In genomic region chr11:67031791-67032561, GRCh38 we compare ENCODE assay signal across 15 cellular contexts. TPM values are rescaled to one million over a fixed set of nuclear protein-coding genes. Genes with fewer than 3 reads are reported as not detected.
DNase-seq lines count a peak whose midpoint lies in the region; ATAC-seq, FAIRE-seq and TF ChIP-seq lines count a peak whose summit lies in the region.
"Had no signal": no experiment of that assay in that cellular context is flagged by ENCODE, and none has a peak within 500 bp of the region (broad histone marks: within the 10 kb centered on the region; RNA-seq: fewer than 3 reads in every experiment).

No MANE protein-coding gene starts in this region.

- CTCF ChIA-PET in H1 (lab: Charles Lee; ENCODE audit: partially characterized antibody) = interaction anchor here (0.6 to 1.1 kb wide), 2 partner anchors 21 to 388 kb away, joined by 3 read pairs; no protein-coding TSS in a partner anchor

- H3K27ac ChIP-seq in RWPE2 (ENCODE audit: poor library complexity, severe bottlenecking) (peak overlapping the region; percentile 84), H1 (ENCODE audit: low read depth, low read length) (no peak overlapping the region), neural progenitor cell (no peak overlapping the region)
- H3K27ac ChIP-seq: BLaER1 treated with 17β-estradiol and CSF1 and Interleukin-3, amounts not matched to agents 10 nM and 100 nM; lower lobe of right lung had no signal

- no peaks in the 10 kb centered on the region for H3F3A ChIP-seq in neural progenitor cell (ENCODE audit: low read depth)

- H3K4me1 Mint-ChIP-seq in osteocyte (ENCODE audit: unreplicated experiment) = peaks cover 63% of the 10 kb centered on the region
- no peaks in the 10 kb centered on the region for H3K4me1 Mint-ChIP-seq in immature natural killer cell
- H3K4me1 Mint-ChIP-seq in neural progenitor cell = peaks cover 3% of the 10 kb centered on the region

- H3K56ac ChIP-seq in H1 (replicated peaks; ENCODE audit: insufficient read length, low read depth, low read length) = no peak overlapping the region

- H3K79me2 ChIP-seq in H1 (ENCODE audit: control insufficient read depth in 1 of 2, insufficient read depth in 2 of 2, low read length in 2 of 2) (no peaks in the 10 kb centered on the region), neural progenitor cell (ENCODE audit: low read depth) (no peaks in the 10 kb centered on the region)

- H3K23ac ChIP-seq in H1 (ENCODE audit: insufficient read length) = no peak overlapping the region

- H3K4me3 Mint-ChIP-seq in osteocyte (ENCODE audit: unreplicated experiment) (peak overlapping the region; percentile 18), immature natural killer cell (no peak overlapping the region), neural progenitor cell (no peak overlapping the region)
- H3K4me3 Mint-ChIP-seq: dendritic cell treated with granulocyte-macrophage colony-stimulating factor and Interleukin-4, amounts not matched to agents 40 ng/mL and 50 ng/mL, for 4 days had no signal

- H4K91ac ChIP-seq in H1 (replicated peaks; ENCODE audit: insufficient read length, low read length) = no peak overlapping the region

- H2BK12ac ChIP-seq in H1 (ENCODE audit: low read depth, low read length) = no peak overlapping the region

- H3K27me3 ChIP-seq in RWPE2 (ENCODE audit: insufficient read depth, poor library complexity, severe bottlenecking) (no peaks in the 10 kb centered on the region), H1 (replicated peaks in 1 of 4; ENCODE audit: control insufficient read depth in 3 of 4, extremely low read depth in 1 of 4, insufficient read depth in 3 of 4, low read length in 3 of 4) (no peaks in the 10 kb centered on the region), neural progenitor cell (no peaks in the 10 kb centered on the region)

- H2BK15ac ChIP-seq in H1 (ENCODE audit: low read length) = no peak overlapping the region

- H2BK120ac ChIP-seq in H1 (replicated peaks; ENCODE audit: low read depth, low read length) = no peak overlapping the region

- H3K4me1 ChIP-seq in RWPE2 (ENCODE audit: insufficient read depth, poor library complexity, severe bottlenecking) (peaks cover 27% of the 10 kb centered on the region), H1 (replicated peaks in 1 of 4; ENCODE audit: control insufficient read depth in 3 of 4, insufficient read depth in 4 of 4, low read length in 3 of 4) (peaks cover 0 to 8% (median 0%) of the 10 kb centered on the region in 4 experiments; a peak in 3 of 7 replicates), neural progenitor cell (no peaks in the 10 kb centered on the region)
- H3K4me1 ChIP-seq: lower lobe of right lung had no signal

- peak overlapping the region; percentile 92 for H3K27ac Mint-ChIP-seq in osteocyte (ENCODE audit: unreplicated experiment)
- no peak overlapping the region for H3K27ac Mint-ChIP-seq in immature natural killer cell
- H3K27ac Mint-ChIP-seq in neural progenitor cell = no peak overlapping the region
- H3K27ac Mint-ChIP-seq: dendritic cell treated with granulocyte-macrophage colony-stimulating factor and Interleukin-4, amounts not matched to agents 40 ng/mL and 50 ng/mL, for 4 days had no signal

- no peak for TF ChIP-seq POLR2A in H1 (IDR thresholded peaks at IDR 0.05; ENCODE audit: control extremely low read depth in 1 of 2, low read depth in 2 of 2, low read length in 2 of 2)

- 0 out of 2 replicates have a peak overlapping the region, but pooled peaks have one; percentile 3 for H2AK5ac ChIP-seq in H1 (ENCODE audit: low read depth, low read length)

- H2BK20ac ChIP-seq in H1 (ENCODE audit: low read length) = no peak overlapping the region

- no peaks in the 10 kb centered on the region for H3K79me1 ChIP-seq in H1 (ENCODE audit: low read depth, low read length)

- no peak for TF ChIP-seq CTCF in RWPE2 (IDR thresholded peaks at IDR 0.05; ENCODE audit: poor library complexity, severe bottlenecking)
- TF ChIP-seq CTCF in H1 (IDR thresholded peaks at IDR 0.05; ENCODE audit: control extremely low read depth in 1 of 3, insufficient read depth in 1 of 3, low read depth in 1 of 3, low read length in 3 of 3) = no peak
- no peak for TF ChIP-seq CTCF in osteocyte (IDR thresholded peaks at IDR 0.05)
- no peak for TF ChIP-seq CTCF in neural progenitor cell (IDR thresholded peaks at IDR 0.05)

- no peak overlapping the region for H3K18ac ChIP-seq in H1 (ENCODE audit: extremely low read depth, low read length)

- H3K9me3 Mint-ChIP-seq in osteocyte (ENCODE audit: unreplicated experiment) (no peaks in the 10 kb centered on the region), immature natural killer cell (no peaks in the 10 kb centered on the region), neural progenitor cell (no peaks in the 10 kb centered on the region)
- H3K9me3 Mint-ChIP-seq: dendritic cell treated with granulocyte-macrophage colony-stimulating factor and Interleukin-4, amounts not matched to agents 40 ng/mL and 50 ng/mL, for 4 days had no signal

- no peak for TF ChIP-seq RAD21 in H1 (IDR thresholded peaks at IDR 0.05 in 1 of 2, conservative IDR thresholded peaks at IDR 0.05 in 1 of 2; ENCODE audit: low read depth in 2 of 2, low read length in 2 of 2)

- peak overlapping the region; percentile 74; the same call in 1 of the 2 replicates for H4K8ac ChIP-seq in H1 (ENCODE audit: extremely low read depth, insufficient read depth, low read length)

- H3K9me3 ChIP-seq in RWPE2 (ENCODE audit: severe bottlenecking) (no peaks in the 10 kb centered on the region), H1 (ENCODE audit: insufficient read depth in 2 of 2, low read depth in 1 of 2, low read length in 1 of 2) (no peaks in the 10 kb centered on the region), neural progenitor cell (ENCODE audit: low read depth) (no peaks in the 10 kb centered on the region)
- H3K9me3 ChIP-seq: BLaER1 treated with 17β-estradiol and CSF1 and Interleukin-3, amounts not matched to agents 10 nM and 100 nM; lower lobe of right lung had no signal

- ATAC-seq in RWPE2 (ENCODE audit: low read depth) (no peak), GM21717 (IDR thresholded peaks at IDR 0.05; ENCODE audit: unreplicated experiment) (no peak), GM18502 (IDR thresholded peaks at IDR 0.05; ENCODE audit: poor library complexity, unreplicated experiment) (no peak)

- peaks cover 0 to 3% of the 10 kb centered on the region in 2 experiments for H4K20me1 ChIP-seq in H1 (replicated peaks in 1 of 2; ENCODE audit: control insufficient read depth in 1 of 2, insufficient read depth in 2 of 2, low read length in 2 of 2)
- H4K20me1 ChIP-seq in neural progenitor cell (ENCODE audit: low read depth) = no peaks in the 10 kb centered on the region

- WGBS in H1 (ENCODE audit: extremely low coverage in 1 of 2, insufficient coverage in 1 of 2, insufficient read length in 1 of 2, insufficient replicate concordance in 2 of 2, low coverage in 1 of 2, low lambda C conversion rate in 2 of 2, missing lambda C conversion rate in 1 of 2), 2 experiments = 87% methylated on average over 23 of the region's 23 CpGs; no CpG with 5 or more reads in 1 of the 2 experiments

- no peaks in the 10 kb centered on the region for H3K27me3 Mint-ChIP-seq in osteocyte (ENCODE audit: unreplicated experiment)
- H3K27me3 Mint-ChIP-seq in immature natural killer cell (ENCODE audit: low read depth in 3 of 3) = peaks cover 3 to 7% (median 5%) of the 10 kb centered on the region in 3 donors
- peaks cover 6% of the 10 kb centered on the region for H3K27me3 Mint-ChIP-seq in neural progenitor cell (ENCODE audit: insufficient read depth, low read depth)

- no peak overlapping the region for H2AFZ ChIP-seq in H1 (ENCODE audit: low read length)
- H2AFZ ChIP-seq in neural progenitor cell (replicated peaks) = no peak overlapping the region

- H3K4me2 ChIP-seq in H1 (ENCODE audit: insufficient read depth in 1 of 2, low read depth in 2 of 2, low read length in 2 of 2) (no peak overlapping the region), neural progenitor cell (no peak overlapping the region)

- H2BK5ac ChIP-seq in H1 (ENCODE audit: low read depth, low read length) = no peak overlapping the region

- H3K14ac ChIP-seq in H1 (ENCODE audit: insufficient read length) = no peak overlapping the region

- H3K36me3 Mint-ChIP-seq in osteocyte (ENCODE audit: unreplicated experiment) (no peaks in the 10 kb centered on the region), immature natural killer cell (no peaks in the 10 kb centered on the region), neural progenitor cell (no peaks in the 10 kb centered on the region)

- H4K5ac ChIP-seq in H1 (ENCODE audit: insufficient read length, low read depth, low read length) = no peak overlapping the region

- POLR2A ChIA-PET in H1 (lab: Charles Lee; ENCODE audit: partially characterized antibody) = no interaction called here

- H3K23me2 ChIP-seq in H1 (ENCODE audit: low read depth, low read length) = no peaks in the 10 kb centered on the region

- no peak for TF ChIP-seq EP300 in H1 (IDR thresholded peaks at IDR 0.05; ENCODE audit: borderline replicate concordance in 1 of 2, low read depth in 2 of 2, low read length in 2 of 2)

- H3K36me3 ChIP-seq in RWPE2 (ENCODE audit: low read depth) (no peaks in the 10 kb centered on the region), H1 (ENCODE audit: control insufficient read depth in 2 of 4, insufficient read depth in 4 of 4, low read length in 3 of 4) (no peaks in the 10 kb centered on the region), neural progenitor cell (no peaks in the 10 kb centered on the region)
- H3K36me3 ChIP-seq: BLaER1 treated with 17β-estradiol and CSF1 and Interleukin-3, amounts not matched to agents 10 nM and 100 nM; lower lobe of right lung had no signal

- H3K4me3 ChIP-seq in RWPE2 (ENCODE audit: severe bottlenecking) (no peak overlapping the region), H1 (ENCODE audit: extremely low read depth in 1 of 4, insufficient read depth in 2 of 4, low read depth in 3 of 4, low read length in 4 of 4) (no peak overlapping the region), neural progenitor cell (no peak overlapping the region)
- H3K4me3 ChIP-seq: BLaER1 treated with 17β-estradiol and CSF1 and Interleukin-3, amounts not matched to agents 10 nM and 100 nM; lower lobe of right lung had no signal

- FAIRE-seq in H1 (lab: Jason Lieb, UNC) = no peak

- H3K4ac ChIP-seq in H1 (replicated peaks; ENCODE audit: insufficient read length, low read depth, low read length) = no peak overlapping the region

- peak; percentile 88 for DNase-seq in ELR (ENCODE audit: low read depth)
- DNase-seq in RWPE2 (ENCODE audit: low spot score) = no peak
- no peak for DNase-seq in H1 (ENCODE audit: low read depth in 1 of 2, low spot score in 2 of 2)
- no peak for DNase-seq in osteocyte (ENCODE audit: extremely low spot score, unreplicated experiment)
- DNase-seq in immature natural killer cell = no peak
- DNase-seq in neural progenitor cell (ENCODE audit: low spot score) = no peak
- DNase-seq: activated CD4-positive, alpha-beta T cell treated with anti-CD3 and anti-CD28 coated beads for 48 hours; activated effector memory CD4-positive, alpha-beta T cell treated with anti-CD3 and anti-CD28 coated beads, Interleukin-2, amount 50 U/mL, for 16 hours; lower lobe of right lung; NCI-H1048 had no signal

- no peak overlapping the region; a peak in 1 of 7 replicates for H3K9ac ChIP-seq in H1 (replicated peaks in 1 of 4; ENCODE audit: extremely low read depth in 1 of 4, low read depth in 3 of 4, low read length in 3 of 4)
- no peak overlapping the region for H3K9ac ChIP-seq in neural progenitor cell
- H3K9ac ChIP-seq: BLaER1 treated with 17β-estradiol and CSF1 and Interleukin-3, amounts not matched to agents 10 nM and 100 nM had no signal

RNA-seq across cellular contexts. Expression of gene SYT12, which starts 9.0 kb away (rescaled TPM):
- total RNA-seq in H1 (2021; fragmentation: NEBNext Ultra II Directional; extraction: Animal tissue kit (Norgen Biotek cat#: 25700)) = 2.8 and 3.3 TPM in 2 replicates
- polyA plus RNA-seq in H1 (2011; rRNA removed) = 1.4 and 1.9 TPM in 2 replicates
- polyA plus RNA-seq in H1 (2011; cell fraction: cytosol; rRNA removed) = 2.3 TPM
- polyA plus RNA-seq in H1 (2011; cell fraction: nucleus; rRNA removed) = 3.6 TPM
- polyA plus RNA-seq in H1 (2012, experiment 1 of 2) = 1.5 to 3.5 TPM (median 2.3 TPM) in 4 replicates
- polyA plus RNA-seq in H1 (2012, experiment 2 of 2) = 1.3 TPM
- 1.9 TPM for polyA plus RNA-seq in H1 (2013, experiment 1 of 2)
- 1.7 TPM for polyA plus RNA-seq in H1 (2013, experiment 2 of 2)
- 1.7 and 2.9 TPM in 2 replicates for polyA minus RNA-seq in H1 (2011; rRNA and poly(A)+ RNA removed)
- polyA minus RNA-seq in H1 (2011; cell fraction: cytosol; rRNA and poly(A)+ RNA removed) = 2.6 TPM
- polyA minus RNA-seq in H1 (2011; cell fraction: nucleus; rRNA and poly(A)+ RNA removed) = 3.4 TPM
- 1.4 and 1.7 TPM in 2 replicates for total RNA-seq in osteocyte
- not detected for polyA plus RNA-seq in immature natural killer cell
- total RNA-seq in neural progenitor cell (ENCODE audit: low replicate concordance) = 0.50 and 0.67 TPM in 2 replicates
- total RNA-seq: lower lobe of right lung had no signal

RNA-seq across cellular contexts. Expression of gene RHOD, which starts 24.7 kb away (rescaled TPM):
- 10.5 and 12.1 TPM in 2 replicates for total RNA-seq in H1 (2021; fragmentation: NEBNext Ultra II Directional; extraction: Animal tissue kit (Norgen Biotek cat#: 25700))
- polyA plus RNA-seq in H1 (2011; rRNA removed) = 17.6 and 23.7 TPM in 2 replicates
- polyA plus RNA-seq in H1 (2011; cell fraction: cytosol; rRNA removed) = 19.2 TPM
- polyA plus RNA-seq in H1 (2011; cell fraction: nucleus; rRNA removed) = 14.9 TPM
- polyA plus RNA-seq in H1 (2012, experiment 1 of 2) = 5.0 to 14.1 TPM (median 11.5 TPM) in 4 replicates
- polyA plus RNA-seq in H1 (2012, experiment 2 of 2) = 9.3 TPM
- polyA plus RNA-seq in H1 (2013, experiment 1 of 2) = 9.9 TPM
- polyA plus RNA-seq in H1 (2013, experiment 2 of 2) = 10.5 TPM
- polyA minus RNA-seq in H1 (2011; rRNA and poly(A)+ RNA removed) = 3.1 and 3.4 TPM in 2 replicates
- 5.1 TPM for polyA minus RNA-seq in H1 (2011; cell fraction: cytosol; rRNA and poly(A)+ RNA removed)
- polyA minus RNA-seq in H1 (2011; cell fraction: nucleus; rRNA and poly(A)+ RNA removed) = 3.1 TPM
- total RNA-seq in osteocyte = 9.3 and 9.4 TPM in 2 replicates
- not detected for polyA plus RNA-seq in immature natural killer cell
- total RNA-seq in neural progenitor cell (ENCODE audit: low replicate concordance) = 6.6 and 10.0 TPM in 2 replicates

RNA-seq across cellular contexts. Expression of gene C11orf86, which starts 56.9 kb away (rescaled TPM):
- 0.91 and 1.2 TPM in 2 replicates for total RNA-seq in H1 (2021; fragmentation: NEBNext Ultra II Directional; extraction: Animal tissue kit (Norgen Biotek cat#: 25700))
- polyA plus RNA-seq in H1 (2011; rRNA removed) = 0.97 and 1.6 TPM in 2 replicates
- 0.79 TPM for polyA plus RNA-seq in H1 (2011; cell fraction: cytosol; rRNA removed)
- 1.2 TPM for polyA plus RNA-seq in H1 (2011; cell fraction: nucleus; rRNA removed)
- polyA plus RNA-seq in H1 (2012, experiment 1 of 2) = 0.30 to 0.62 TPM (median 0.58 TPM) in 4 replicates
- 0.77 TPM for polyA plus RNA-seq in H1 (2012, experiment 2 of 2)
- 0.28 TPM for polyA plus RNA-seq in H1 (2013, experiment 1 of 2)
- 0.22 TPM for polyA plus RNA-seq in H1 (2013, experiment 2 of 2)
- polyA minus RNA-seq in H1 (2011; rRNA and poly(A)+ RNA removed) = 0.39 and 0.44 TPM in 2 replicates
- polyA minus RNA-seq in H1 (2011; cell fraction: cytosol; rRNA and poly(A)+ RNA removed) = not detected
- polyA minus RNA-seq in H1 (2011; cell fraction: nucleus; rRNA and poly(A)+ RNA removed) = 0.90 TPM
- not detected in 2 replicates for total RNA-seq in osteocyte
- not detected for polyA plus RNA-seq in immature natural killer cell
- total RNA-seq in neural progenitor cell (ENCODE audit: low replicate concordance) = not detected in 2 replicates
- total RNA-seq: lower lobe of right lung, omental fat pad had no signal
